9 cellular contexts compared by ENCODE assay signal in the genomic region with DNA sequence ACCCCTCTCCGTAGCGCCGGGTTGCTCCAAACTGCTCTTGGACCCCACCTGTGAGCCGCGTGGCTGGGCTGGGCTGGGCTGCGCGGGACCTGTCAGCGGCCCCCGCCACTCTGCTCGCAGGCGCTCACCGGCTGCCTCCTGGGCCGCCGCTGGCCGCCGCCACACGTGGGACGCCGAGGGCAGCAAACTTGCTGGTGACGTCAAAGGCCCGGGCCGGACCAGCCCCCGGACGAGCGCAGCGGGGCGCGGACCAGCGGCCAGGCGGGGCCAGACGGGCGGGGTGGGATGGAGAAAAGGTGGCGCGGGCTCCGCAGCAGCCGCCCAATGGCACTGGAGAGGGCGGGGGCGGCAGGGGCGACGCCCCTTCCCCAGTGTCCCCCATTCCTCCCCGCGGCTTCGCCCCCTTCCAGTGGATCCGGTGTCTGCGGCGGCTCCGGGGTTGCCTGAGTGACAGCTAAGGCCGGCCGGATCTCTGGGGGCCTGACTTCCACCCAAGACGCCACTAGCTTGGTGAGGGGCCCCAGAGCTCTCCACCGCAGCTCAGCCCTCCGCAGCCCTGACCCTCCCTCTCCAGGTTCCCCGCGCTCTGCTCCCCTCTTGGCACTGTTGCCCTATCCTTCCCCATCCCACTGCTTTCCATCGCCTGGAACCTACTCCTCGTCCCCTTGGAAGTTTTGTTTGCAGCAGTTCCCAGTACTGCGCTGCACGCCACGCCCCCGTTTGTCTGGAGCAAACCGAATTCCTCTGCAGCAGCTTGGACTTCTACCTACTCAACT. TPM values are rescaled to one million over a fixed set of nuclear protein-coding genes. Genes with fewer than 3 reads are reported as not detected.
DNase-seq lines count a peak whose midpoint lies in the region; ATAC-seq and TF ChIP-seq lines count a peak whose summit lies in the region.
"Had no signal": no experiment of that assay in that cellular context is flagged by ENCODE, and none has a peak within 500 bp of the region (broad histone marks: within the 10 kb centered on the region; RNA-seq: fewer than 3 reads in every experiment).

A gene (minus strand): TSS at position 154 of the 776 bp plus-strand sequence. CDS start 800 bp downstream, outside the sequence.

- peaks cover 2% of the 10 kb centered on the region for H3K79me2 ChIP-seq in trophoblast cell (ENCODE audit: control insufficient read depth, insufficient read depth, low read length, poor library complexity)
- H3K79me2 ChIP-seq in OCI-LY7 (ENCODE audit: insufficient read depth, low read depth, low read length): no peaks in the 10 kb centered on the region

- no peaks in the 10 kb centered on the region for H3K9me3 ChIP-seq in cardiac muscle cell (ENCODE audit: low read depth)
- H3K9me3 ChIP-seq in trophoblast cell (ENCODE audit: insufficient read depth, low read depth, low read length): peaks cover 3% of the 10 kb centered on the region
- no peaks in the 10 kb centered on the region for H3K9me3 ChIP-seq in OCI-LY7 (ENCODE audit: low read length)

- peak within 1 kb of the TSS; percentile 35 for H3K18ac ChIP-seq in trophoblast cell (ENCODE audit: low read length)

- POLR2A ChIA-PET in OCI-LY7 (lab: Charles Lee): no interaction called here

- peak within 1 kb of the TSS; percentile 59 for H3K14ac ChIP-seq in trophoblast cell (ENCODE audit: low read length)

- H4K8ac ChIP-seq in trophoblast cell (ENCODE audit: low read depth, low read length): peak within 1 kb of the TSS; percentile 70

- H2BK12ac ChIP-seq in trophoblast cell (ENCODE audit: low read length): no peak within 1 kb of the TSS

- peak within 1 kb of the TSS; percentile 69 for H4K91ac ChIP-seq in trophoblast cell (ENCODE audit: low read depth, low read length)

- no peak within 1 kb of the TSS for H2AK5ac ChIP-seq in trophoblast cell (ENCODE audit: low read length)

- peak within 1 kb of the TSS; percentile 80 for H2AFZ ChIP-seq in trophoblast cell (ENCODE audit: insufficient read depth, low read length, poor library complexity)
- no peak within 1 kb of the TSS for H2AFZ ChIP-seq in OCI-LY7 (ENCODE audit: low read length)

- H4K12ac ChIP-seq in trophoblast cell (ENCODE audit: low read depth, low read length): peak within 1 kb of the TSS; percentile 70

- H3K9me2 ChIP-seq in OCI-LY7 (ENCODE audit: insufficient read depth, low read length): no peaks in the 10 kb centered on the region

- no peak for ATAC-seq in HG03025 (IDR thresholded peaks at IDR 0.05; ENCODE audit: low FRiP score, unreplicated experiment)
- ATAC-seq in GM18520 (IDR thresholded peaks at IDR 0.05; ENCODE audit: unreplicated experiment): no peak

- H2BK120ac ChIP-seq in trophoblast cell (ENCODE audit: insufficient read depth, low read length, poor library complexity): peak within 1 kb of the TSS; percentile 48

- H3K23ac ChIP-seq in trophoblast cell (ENCODE audit: low read length): no peak within 1 kb of the TSS

- H3K9ac ChIP-seq in trophoblast cell (ENCODE audit: low read length): peak within 1 kb of the TSS; percentile 65

- DNase-seq in DMS 273 (lab: John Stamatoyannopoulos, UW; ENCODE audit: unreplicated experiment): peak; percentile 36
- no peak for DNase-seq in DMS 273 treated with DMSO at 0.1 percent for 48 hours (lab: John Stamatoyannopoulos, UW)
- peak; percentile 59 for DNase-seq in activated CD8-positive, alpha-beta memory T cell treated with anti-CD3 and anti-CD28 coated beads, Interleukin-2, amount 50 U/mL, for 48 hours
- DNase-seq in cardiac muscle cell (ENCODE audit: low read depth in 1 of 2, low spot score in 1 of 2): peak; percentile 87 to 90
- peak; percentile 64 to 69 for DNase-seq in trophoblast cell
- no peak for DNase-seq in OCI-LY7 (ENCODE audit: low spot score)

- H3K4me1 ChIP-seq in cardiac muscle cell (ENCODE audit: low read depth): peaks cover 26% of the 10 kb centered on the region
- H3K4me1 ChIP-seq in trophoblast cell (ENCODE audit: control insufficient read depth in 1 of 2, insufficient read depth in 2 of 2, low read length in 2 of 2): peaks cover 4 to 13% of the 10 kb centered on the region in 2 experiments
- no peaks in the 10 kb centered on the region for H3K4me1 ChIP-seq in OCI-LY7 (ENCODE audit: insufficient read depth, low read length, poor library complexity, severe bottlenecking)

- H3K4me2 ChIP-seq in trophoblast cell (ENCODE audit: low read length) (peak within 1 kb of the TSS; percentile 99), OCI-LY7 (ENCODE audit: low read length) (no peak within 1 kb of the TSS)

- no TSS peak for BruUV-seq in OCI-LY7 (replicated peaks; lab: Mats Ljungman, UMichigan)

- no peak within 1 kb of the TSS for H2BK5ac ChIP-seq in trophoblast cell (ENCODE audit: low read depth, low read length, poor library complexity)

- peaks cover 15% of the 10 kb centered on the region for H3K27me3 ChIP-seq in cardiac muscle cell
- peaks cover 9% of the 10 kb centered on the region for H3K27me3 ChIP-seq in trophoblast cell (ENCODE audit: insufficient read depth, low read length)

- CTCF ChIA-PET in OCI-LY7 (lab: Charles Lee; ENCODE audit: unreplicated experiment): no interaction called here

- H3K4ac ChIP-seq in trophoblast cell (ENCODE audit: low read depth, low read length): peak within 1 kb of the TSS; percentile 39

- H4K20me1 ChIP-seq in OCI-LY7 (ENCODE audit: insufficient read depth, low read length): no peaks in the 10 kb centered on the region

- no peak for TF ChIP-seq CTCF in cardiac muscle cell (IDR thresholded peaks at IDR 0.05; ENCODE audit: low read depth, low read length)
- TF ChIP-seq CTCF in OCI-LY7 (conservative IDR thresholded peaks at IDR 0.05; ENCODE audit: low read length): no peak

- H3K27ac ChIP-seq in cardiac muscle cell (no peak within 1 kb of the TSS), trophoblast cell (ENCODE audit: low read depth, low read length) (peak within 1 kb of the TSS; percentile 41), OCI-LY7 (ENCODE audit: low read depth, low read length, poor library complexity, severe bottlenecking) (no peak within 1 kb of the TSS)
- H3K27ac ChIP-seq: 22Rv1 had no signal

- peak within 1 kb of the TSS; percentile 41 for H3K4me3 ChIP-seq in cardiac muscle cell
- H3K4me3 ChIP-seq in trophoblast cell (ENCODE audit: low read depth, low read length): peak within 1 kb of the TSS; percentile 69
- no peak within 1 kb of the TSS for H3K4me3 ChIP-seq in OCI-LY7 (ENCODE audit: low read depth, low read length, poor library complexity, severe bottlenecking)

- H3K36me3 ChIP-seq in cardiac muscle cell: no peaks in the 10 kb centered on the region
- H3K36me3 ChIP-seq in trophoblast cell (ENCODE audit: control insufficient read depth in 1 of 2, insufficient read depth in 2 of 2, low read length in 2 of 2): no peaks in the 10 kb centered on the region
- H3K36me3 ChIP-seq in OCI-LY7 (ENCODE audit: insufficient read depth, low read length): no peaks in the 10 kb centered on the region

- peaks cover 8% of the 10 kb centered on the region for H3K79me1 ChIP-seq in trophoblast cell (ENCODE audit: low read length)

- WGBS in trophoblast cell (ENCODE audit: extremely low coverage, insufficient coverage, insufficient read length): no CpG with 5 or more reads among the region's 61 CpGs

- intact Hi-C loops in OCI-LY7 (cut with micrococcal nuclease; ENCODE audit: unreplicated experiment): no loop called here

RNA-seq across cellular contexts. Expression of the gene that starts here (rescaled TPM):
- total RNA-seq in cardiac muscle cell: 15.0 and 20.6 TPM in 2 replicates
- 8.2 and 17.3 TPM in 2 replicates for polyA plus RNA-seq in cardiac muscle cell
- 9.2 and 9.9 TPM in 2 replicates for polyA plus RNA-seq in trophoblast cell (2013)
- total RNA-seq in OCI-LY7 (2014; rRNA removed; shearing (Covaris generic)): not detected in 2 replicates
- 0.72 TPM in 1 of 2 replicates, not detected in the other for total RNA-seq in OCI-LY7 (2022)

Comparison
In these comparisons a context has a peak if more than half of its experiments do, and no peak if none do; other contexts are left out.
1. DNase-seq: peak in DMS 273 (single experiment), activated CD8-positive, alpha-beta memory T cell treated with anti-CD3 and anti-CD28 coated beads, Interleukin-2, amount 50 U/mL, for 48 hours (single experiment), cardiac muscle cell (2 of 2) and trophoblast cell (2 of 2); none in DMS 273 treated with DMSO at 0.1 percent for 48 hours (single experiment) and OCI-LY7 (single experiment).